In genomic region chr1:46342677-46343350, GRCh38 we compare ENCODE assay signal across 11 cellular contexts. TPM values are rescaled to one million over a fixed set of nuclear protein-coding genes. Genes with fewer than 3 reads are reported as not detected.
DNase-seq lines count a peak whose midpoint lies in the region; ATAC-seq, FAIRE-seq and TF ChIP-seq lines count a peak whose summit lies in the region.
"Had no signal": no experiment of that assay in that cellular context is flagged by ENCODE, and none has a peak within 500 bp of the region (broad histone marks: within the 10 kb centered on the region; RNA-seq: fewer than 3 reads in every experiment).

No MANE protein-coding gene starts in this region.

- POLR2A ChIA-PET in HepG2 (lab: Yijun Ruan, JAX): interaction anchor here (1.0 to 1.5 kb wide), 2 partner anchors 39 to 96 kb away, joined by 3 to 7 read pairs; partner anchors contain the start of genes LRRC41, RAD54L and UQCRH

- H3K27me3 ChIP-seq in HepG2 (ENCODE audit: control insufficient read depth in 1 of 2, insufficient read depth in 2 of 2, low read length in 2 of 2) (no peaks in the 10 kb centered on the region; a peak in 1 of 5 replicates), right lobe of liver (no peaks in the 10 kb centered on the region)

- peak overlapping the region; percentile 100 for H3K27ac Mint-ChIP-seq in activated T-helper 1 cell treated with anti-CD3 and anti-CD28 coated beads, Interleukin-12 subunit alpha, Interleukin-12 subunit beta, Interleukin-2, Interleukin-4 antibody, amounts not matched to agents 30 ng/mL and 10 ng/mL and 1 ng/mL, durations not matched to agents 14 hours and 24 hours and 36 hours
- H3K27ac Mint-ChIP-seq in memory B cell (peak overlapping the region; percentile 99), type B pancreatic cell (peak overlapping the region; percentile 98)

- TF ChIP-seq RAD21 in HepG2 (CRISPR knock-in tag; IDR thresholded peaks at IDR 0.05): no peak

- DNase-seq in HepG2 (ENCODE audit: low spot score) (no peak), right lobe of liver (no peak), memory B cell (ENCODE audit: low spot score in 2 of 2) (no peak), type B pancreatic cell (ENCODE audit: extremely low spot score, unreplicated experiment) (no peak)
- DNase-seq in activated T-helper 1 cell treated with anti-CD3 and anti-CD28 coated beads, Interleukin-12 subunit alpha, Interleukin-12 subunit beta, Interleukin-2, Interleukin-4 antibody, amounts not matched to agents 30 ng/mL and 10 ng/mL and 1 ng/mL, durations not matched to agents 14 hours and 24 hours and 36 hours (ENCODE audit: low spot score): no peak
- no peak for DNase-seq in stimulated activated CD4-positive, alpha-beta T cell treated with anti-CD3 and anti-CD28 coated beads, Interleukin-4, amount 100 ng/mL, for 24 hours
- DNase-seq: anterior cingulate cortex had no signal

- peaks cover 44% of the 10 kb centered on the region for H3K4me1 Mint-ChIP-seq in activated T-helper 1 cell treated with anti-CD3 and anti-CD28 coated beads, Interleukin-12 subunit alpha, Interleukin-12 subunit beta, Interleukin-2, Interleukin-4 antibody, amounts not matched to agents 30 ng/mL and 10 ng/mL and 1 ng/mL, durations not matched to agents 14 hours and 24 hours and 36 hours (ENCODE audit: low read depth)
- H3K4me1 Mint-ChIP-seq in memory B cell: peaks cover 42% of the 10 kb centered on the region
- peaks cover 28% of the 10 kb centered on the region for H3K4me1 Mint-ChIP-seq in type B pancreatic cell (ENCODE audit: unreplicated experiment)

- H3K27me3 Mint-ChIP-seq in activated T-helper 1 cell treated with anti-CD3 and anti-CD28 coated beads, Interleukin-12 subunit alpha, Interleukin-12 subunit beta, Interleukin-2, Interleukin-4 antibody, amounts not matched to agents 30 ng/mL and 10 ng/mL and 1 ng/mL, durations not matched to agents 14 hours and 24 hours and 36 hours (ENCODE audit: insufficient read depth): no peaks in the 10 kb centered on the region
- no peaks in the 10 kb centered on the region for H3K27me3 Mint-ChIP-seq in memory B cell
- no peaks in the 10 kb centered on the region for H3K27me3 Mint-ChIP-seq in type B pancreatic cell

- no peaks in the 10 kb centered on the region for H3K9me3 Mint-ChIP-seq in activated T-helper 1 cell treated with anti-CD3 and anti-CD28 coated beads, Interleukin-12 subunit alpha, Interleukin-12 subunit beta, Interleukin-2, Interleukin-4 antibody, amounts not matched to agents 30 ng/mL and 10 ng/mL and 1 ng/mL, durations not matched to agents 14 hours and 24 hours and 36 hours
- H3K9me3 Mint-ChIP-seq in memory B cell: no peaks in the 10 kb centered on the region
- H3K9me3 Mint-ChIP-seq in type B pancreatic cell: no peaks in the 10 kb centered on the region

- no peak overlapping the region for H3K4me2 ChIP-seq in HepG2 (ENCODE audit: low read depth, low read length)

- H3K4me3 ChIP-seq in HepG2 (replicated peaks in 1 of 3; ENCODE audit: insufficient read depth in 1 of 3, low read depth in 2 of 3, low read length in 3 of 3) (no peak overlapping the region), right lobe of liver (no peak overlapping the region)

- peaks cover 17% of the 10 kb centered on the region for H3K79me2 ChIP-seq in HepG2 (ENCODE audit: insufficient read depth, low read length)

- no peaks in the 10 kb centered on the region for H4K20me1 ChIP-seq in HepG2 (ENCODE audit: insufficient read depth, low read length)

- CTCF ChIA-PET in HepG2 (lab: Yijun Ruan, JAX; ENCODE audit: low intra/inter-chr PET ratio, low total read pairs): no interaction called here

- H3K36me3 Mint-ChIP-seq in activated T-helper 1 cell treated with anti-CD3 and anti-CD28 coated beads, Interleukin-12 subunit alpha, Interleukin-12 subunit beta, Interleukin-2, Interleukin-4 antibody, amounts not matched to agents 30 ng/mL and 10 ng/mL and 1 ng/mL, durations not matched to agents 14 hours and 24 hours and 36 hours (ENCODE audit: low read depth): peaks cover 43% of the 10 kb centered on the region
- peaks cover 30% of the 10 kb centered on the region for H3K36me3 Mint-ChIP-seq in memory B cell
- H3K36me3 Mint-ChIP-seq in type B pancreatic cell: peaks cover 19% of the 10 kb centered on the region

- intact Hi-C loops in HepG2 (cut with micrococcal nuclease; ENCODE audit: unreplicated experiment) (no loop called here), right lobe of liver (cut with DNase I) (no loop called here)
- intact Hi-C loops in activated T-helper 1 cell treated with anti-CD3 and anti-CD28 coated beads, Interleukin-12 subunit alpha, Interleukin-12 subunit beta, Interleukin-2, Interleukin-4 antibody, amounts not matched to agents 30 ng/mL and 10 ng/mL and 1 ng/mL, durations not matched to agents 14 hours and 24 hours and 36 hours (cut with micrococcal nuclease): loop anchor here (5.0 kb wide), 1 partner anchor 211 kb away; the partner anchor contains the start of gene PIK3R3

- FAIRE-seq in HepG2 (lab: Jason Lieb, UNC): no peak
- FAIRE-seq: endothelial cell of umbilical vein had no signal

- TF ChIP-seq CTCF in HepG2 (CRISPR knock-in tag; IDR thresholded peaks at IDR 0.05) (no peak), right lobe of liver (IDR thresholded peaks at IDR 0.05) (no peak), type B pancreatic cell (conservative IDR thresholded peaks at IDR 0.05) (no peak)

- ATAC-seq in HepG2 (no peak), right lobe of liver (no peak), memory B cell (ENCODE audit: low read depth) (no peak), HG03565 (IDR thresholded peaks at IDR 0.05; ENCODE audit: unreplicated experiment) (no peak), GM19463 (IDR thresholded peaks at IDR 0.05; ENCODE audit: unreplicated experiment) (no peak)

- no peak overlapping the region for H2AFZ ChIP-seq in HepG2 (ENCODE audit: low read length)

- no peaks in the 10 kb centered on the region for H3K9me3 ChIP-seq in HepG2 (ENCODE audit: low read length)
- H3K9me3 ChIP-seq in right lobe of liver: no peaks in the 10 kb centered on the region

- BruUV-seq in HepG2 (replicated peaks; lab: Mats Ljungman, UMichigan): no TSS peak

- H3K27ac ChIP-seq in HepG2 (ENCODE audit: extremely low read length, insufficient read depth, low read length) (no peak overlapping the region), right lobe of liver (no peak overlapping the region)
- H3K27ac ChIP-seq: C4-2B had no signal

- H3K4me1 ChIP-seq in HepG2 (ENCODE audit: insufficient read depth, low read length) (peaks cover 62% of the 10 kb centered on the region), right lobe of liver (peaks cover 0 to 5% (median 0%) of the 10 kb centered on the region in 4 donors)

- H3K9ac ChIP-seq in HepG2 (ENCODE audit: insufficient read depth, low read depth, low read length): 0 out of 2 replicates have a peak overlapping the region, but pooled peaks have one; percentile 7

- TF ChIP-seq EP300 in HepG2 (IDR thresholded peaks at IDR 0.05; ENCODE audit: low read depth in 2 of 2, low read length in 2 of 2): no peak
- TF ChIP-seq EP300 in HepG2 (CRISPR knock-in tag; IDR thresholded peaks at IDR 0.05; ENCODE audit: borderline replicate concordance): no peak

- 93% methylated on average over 8 of the region's 8 CpGs for WGBS in HepG2 (ENCODE audit: low lambda C conversion rate)
- 95% methylated on average over 6 of the region's 8 CpGs for WGBS in right lobe of liver (ENCODE audit: insufficient coverage, low coverage, low lambda C conversion rate, missing lambda C conversion rate)

- H3K4me3 Mint-ChIP-seq in activated T-helper 1 cell treated with anti-CD3 and anti-CD28 coated beads, Interleukin-12 subunit alpha, Interleukin-12 subunit beta, Interleukin-2, Interleukin-4 antibody, amounts not matched to agents 30 ng/mL and 10 ng/mL and 1 ng/mL, durations not matched to agents 14 hours and 24 hours and 36 hours: peak overlapping the region; percentile 100
- peak overlapping the region; percentile 98 for H3K4me3 Mint-ChIP-seq in memory B cell
- H3K4me3 Mint-ChIP-seq in type B pancreatic cell: peak overlapping the region; percentile 98

- H3K36me3 ChIP-seq in HepG2 (replicated peaks in 1 of 2; ENCODE audit: control insufficient read depth in 1 of 2, insufficient read depth in 2 of 2, low read length in 2 of 2): peaks cover 6 to 25% of the 10 kb centered on the region in 2 experiments; a peak in 4 of 5 replicates
- H3K36me3 ChIP-seq in right lobe of liver: peaks cover 0 to 26% (median 2%) of the 10 kb centered on the region in 4 donors

- TF ChIP-seq POLR2A in HepG2 (IDR thresholded peaks at IDR 0.05; ENCODE audit: insufficient read depth in 1 of 2, low read depth in 2 of 2, low read length in 2 of 2) (no peak), right lobe of liver (IDR thresholded peaks at IDR 0.05) (no peak)

- in situ Hi-C loops in HepG2 (cut with HindIII; ENCODE audit: extremely low pct_ligation_motif_present, low pct_unique_long_range_greater_than_20kb): no loop called here

RNA-seq across cellular contexts. Expression of gene NSUN4, which starts 2.2 kb away (rescaled TPM):
- total RNA-seq in HepG2 (2016; rRNA removed; fragmentation: Illumina TruSeq; extraction: Trizol) (23.5 and 27.1 TPM in 2 replicates), right lobe of liver (10 to 100 TPM in 5 of 6 experiments, 1 to 10 TPM in 1; 8.5 to 13.0 (median 12.2) TPM), type B pancreatic cell (ENCODE audit: low replicate concordance) (22.4 and 26.6 TPM in 2 replicates)
- 1.7 and 2.5 TPM in 2 replicates for total RNA-seq in HepG2 (2016; cell fraction: cytosol; rRNA removed; fragmentation: Illumina TruSeq; extraction: Trizol; ENCODE audit: low read depth)
- 22.9 and 26.3 TPM in 2 replicates for total RNA-seq in HepG2 (2016; cell fraction: insoluble cytoplasmic fraction; rRNA removed; fragmentation: Illumina TruSeq; extraction: Trizol)
- total RNA-seq in HepG2 (2016; cell fraction: membrane; rRNA removed; fragmentation: Illumina TruSeq; extraction: Trizol): 6.1 and 6.8 TPM in 2 replicates
- 15.4 and 15.9 TPM in 2 replicates for total RNA-seq in HepG2 (2016; cell fraction: nucleus; rRNA removed; fragmentation: Illumina TruSeq; extraction: Trizol)
- 21.5 and 24.0 TPM in 2 replicates for polyA plus RNA-seq in HepG2 (2011; rRNA removed)
- 27.6 and 30.4 TPM in 2 replicates for polyA plus RNA-seq in HepG2 (2011; cell fraction: cytosol; rRNA removed)
- 14.3 and 18.3 TPM in 2 replicates for polyA plus RNA-seq in HepG2 (2011; cell fraction: nucleus; rRNA removed)
- polyA plus RNA-seq in HepG2 (2012): 15.8 and 20.3 TPM in 2 replicates
- 1.5 and 1.8 TPM in 2 replicates for polyA plus RNA-seq in HepG2 (2016; cell fraction: cytosol; fragmentation: Illumina TruSeq; extraction: Trizol; ENCODE audit: low read depth)
- polyA plus RNA-seq in HepG2 (2016; cell fraction: insoluble cytoplasmic fraction; fragmentation: Illumina TruSeq; extraction: Trizol; ENCODE audit: low read depth): 18.9 and 21.3 TPM in 2 replicates
- polyA plus RNA-seq in HepG2 (2016; cell fraction: membrane; fragmentation: Illumina TruSeq; extraction: Trizol; ENCODE audit: low read depth): 3.4 and 4.0 TPM in 2 replicates
- polyA plus RNA-seq in HepG2 (2016; cell fraction: nucleus; fragmentation: Illumina TruSeq; extraction: Trizol; ENCODE audit: insufficient read depth, low read depth): 14.9 and 17.2 TPM in 2 replicates
- 146 and 163 TPM in 2 replicates for polyA minus RNA-seq in HepG2 (2011; rRNA and poly(A)+ RNA removed; ENCODE audit: low replicate concordance)
- 15.6 and 17.8 TPM in 2 replicates for polyA minus RNA-seq in HepG2 (2011; cell fraction: cytosol; rRNA and poly(A)+ RNA removed)
- polyA minus RNA-seq in HepG2 (2011; cell fraction: nucleus; rRNA and poly(A)+ RNA removed): 21.8 and 25.9 TPM in 2 replicates
- total RNA-seq in activated T-helper 1 cell treated with anti-CD3 and anti-CD28 coated beads, Interleukin-12 subunit alpha, Interleukin-12 subunit beta, Interleukin-2, Interleukin-4 antibody, amounts not matched to agents 30 ng/mL and 10 ng/mL and 1 ng/mL, durations not matched to agents 14 hours and 24 hours and 36 hours: 37.6 and 39.6 TPM in 2 replicates

RNA-seq across cellular contexts. Expression of gene UQCRH, which starts 39.3 kb away (rescaled TPM):
- 556 and 776 TPM in 2 replicates for total RNA-seq in HepG2 (2016; rRNA removed; fragmentation: Illumina TruSeq; extraction: Trizol)
- 326 and 342 TPM in 2 replicates for total RNA-seq in HepG2 (2016; cell fraction: cytosol; rRNA removed; fragmentation: Illumina TruSeq; extraction: Trizol; ENCODE audit: low read depth)
- total RNA-seq in HepG2 (2016; cell fraction: insoluble cytoplasmic fraction; rRNA removed; fragmentation: Illumina TruSeq; extraction: Trizol): 557 and 814 TPM in 2 replicates
- total RNA-seq in HepG2 (2016; cell fraction: membrane; rRNA removed; fragmentation: Illumina TruSeq; extraction: Trizol): 684 and 739 TPM in 2 replicates
- 202 and 207 TPM in 2 replicates for total RNA-seq in HepG2 (2016; cell fraction: nucleus; rRNA removed; fragmentation: Illumina TruSeq; extraction: Trizol)
- 389 and 548 TPM in 2 replicates for polyA plus RNA-seq in HepG2 (2011; rRNA removed)
- polyA plus RNA-seq in HepG2 (2011; cell fraction: cytosol; rRNA removed): 498 and 858 TPM in 2 replicates
- 97.1 and 129 TPM in 2 replicates for polyA plus RNA-seq in HepG2 (2011; cell fraction: nucleus; rRNA removed)
- 542 and 600 TPM in 2 replicates for polyA plus RNA-seq in HepG2 (2012)
- 372 and 389 TPM in 2 replicates for polyA plus RNA-seq in HepG2 (2016; cell fraction: cytosol; fragmentation: Illumina TruSeq; extraction: Trizol; ENCODE audit: low read depth)
- polyA plus RNA-seq in HepG2 (2016; cell fraction: insoluble cytoplasmic fraction; fragmentation: Illumina TruSeq; extraction: Trizol; ENCODE audit: low read depth): 673 and 752 TPM in 2 replicates
- polyA plus RNA-seq in HepG2 (2016; cell fraction: membrane; fragmentation: Illumina TruSeq; extraction: Trizol; ENCODE audit: low read depth): 615 and 634 TPM in 2 replicates
- 308 and 323 TPM in 2 replicates for polyA plus RNA-seq in HepG2 (2016; cell fraction: nucleus; fragmentation: Illumina TruSeq; extraction: Trizol; ENCODE audit: insufficient read depth, low read depth)
- polyA minus RNA-seq in HepG2 (2011; rRNA and poly(A)+ RNA removed; ENCODE audit: low replicate concordance): 40.3 and 86.2 TPM in 2 replicates
- 75.1 and 87.3 TPM in 2 replicates for polyA minus RNA-seq in HepG2 (2011; cell fraction: cytosol; rRNA and poly(A)+ RNA removed)
- 50.6 and 82.3 TPM in 2 replicates for polyA minus RNA-seq in HepG2 (2011; cell fraction: nucleus; rRNA and poly(A)+ RNA removed)
- 100 to 1,000 TPM in 2 of 6 experiments, 10 to 100 TPM in 4; 71.6 to 244 (median 90.4) TPM for total RNA-seq in right lobe of liver
- total RNA-seq in activated T-helper 1 cell treated with anti-CD3 and anti-CD28 coated beads, Interleukin-12 subunit alpha, Interleukin-12 subunit beta, Interleukin-2, Interleukin-4 antibody, amounts not matched to agents 30 ng/mL and 10 ng/mL and 1 ng/mL, durations not matched to agents 14 hours and 24 hours and 36 hours: 258 and 268 TPM in 2 replicates
- 335 and 403 TPM in 2 replicates for total RNA-seq in type B pancreatic cell (ENCODE audit: low replicate concordance)

RNA-seq across cellular contexts. Expression of gene LRRC41, which starts 39.4 kb away (rescaled TPM):
- total RNA-seq in HepG2 (2016; rRNA removed; fragmentation: Illumina TruSeq; extraction: Trizol) (51.9 and 53.6 TPM in 2 replicates), right lobe of liver (10 to 100 TPM; 24.4 to 37.0 (median 29.0) TPM), type B pancreatic cell (ENCODE audit: low replicate concordance) (85.6 and 89.9 TPM in 2 replicates)
- 8.7 and 10.1 TPM in 2 replicates for total RNA-seq in HepG2 (2016; cell fraction: cytosol; rRNA removed; fragmentation: Illumina TruSeq; extraction: Trizol; ENCODE audit: low read depth)
- total RNA-seq in HepG2 (2016; cell fraction: insoluble cytoplasmic fraction; rRNA removed; fragmentation: Illumina TruSeq; extraction: Trizol): 44.9 and 54.0 TPM in 2 replicates
- total RNA-seq in HepG2 (2016; cell fraction: membrane; rRNA removed; fragmentation: Illumina TruSeq; extraction: Trizol): 22.7 and 23.9 TPM in 2 replicates
- total RNA-seq in HepG2 (2016; cell fraction: nucleus; rRNA removed; fragmentation: Illumina TruSeq; extraction: Trizol): 37.9 and 43.3 TPM in 2 replicates
- 48.1 and 64.1 TPM in 2 replicates for polyA plus RNA-seq in HepG2 (2011; rRNA removed)
- 44.5 and 50.8 TPM in 2 replicates for polyA plus RNA-seq in HepG2 (2011; cell fraction: cytosol; rRNA removed)
- 63.0 and 69.0 TPM in 2 replicates for polyA plus RNA-seq in HepG2 (2011; cell fraction: nucleus; rRNA removed)
- 28.1 and 28.9 TPM in 2 replicates for polyA plus RNA-seq in HepG2 (2012)
- 5.9 and 6.3 TPM in 2 replicates for polyA plus RNA-seq in HepG2 (2016; cell fraction: cytosol; fragmentation: Illumina TruSeq; extraction: Trizol; ENCODE audit: low read depth)
- 40.8 and 53.0 TPM in 2 replicates for polyA plus RNA-seq in HepG2 (2016; cell fraction: insoluble cytoplasmic fraction; fragmentation: Illumina TruSeq; extraction: Trizol; ENCODE audit: low read depth)
- polyA plus RNA-seq in HepG2 (2016; cell fraction: membrane; fragmentation: Illumina TruSeq; extraction: Trizol; ENCODE audit: low read depth): 13.1 and 15.2 TPM in 2 replicates
- polyA plus RNA-seq in HepG2 (2016; cell fraction: nucleus; fragmentation: Illumina TruSeq; extraction: Trizol; ENCODE audit: insufficient read depth, low read depth): 60.2 and 64.7 TPM in 2 replicates
- polyA minus RNA-seq in HepG2 (2011; rRNA and poly(A)+ RNA removed; ENCODE audit: low replicate concordance): 54.6 and 133 TPM in 2 replicates
- 44.0 and 45.3 TPM in 2 replicates for polyA minus RNA-seq in HepG2 (2011; cell fraction: cytosol; rRNA and poly(A)+ RNA removed)
- polyA minus RNA-seq in HepG2 (2011; cell fraction: nucleus; rRNA and poly(A)+ RNA removed): 36.3 and 42.6 TPM in 2 replicates
- 62.1 and 62.6 TPM in 2 replicates for total RNA-seq in activated T-helper 1 cell treated with anti-CD3 and anti-CD28 coated beads, Interleukin-12 subunit alpha, Interleukin-12 subunit beta, Interleukin-2, Interleukin-4 antibody, amounts not matched to agents 30 ng/mL and 10 ng/mL and 1 ng/mL, durations not matched to agents 14 hours and 24 hours and 36 hours

RNA-seq across cellular contexts. Expression of gene FAAH, which starts 51.3 kb away (rescaled TPM):
- 1.5 and 11.0 TPM in 2 replicates for total RNA-seq in HepG2 (2016; rRNA removed; fragmentation: Illumina TruSeq; extraction: Trizol)
- 0.81 and 1.3 TPM in 2 replicates for total RNA-seq in HepG2 (2016; cell fraction: cytosol; rRNA removed; fragmentation: Illumina TruSeq; extraction: Trizol; ENCODE audit: low read depth)
- total RNA-seq in HepG2 (2016; cell fraction: insoluble cytoplasmic fraction; rRNA removed; fragmentation: Illumina TruSeq; extraction: Trizol): 2.5 and 10.2 TPM in 2 replicates
- total RNA-seq in HepG2 (2016; cell fraction: membrane; rRNA removed; fragmentation: Illumina TruSeq; extraction: Trizol): 1.7 and 2.5 TPM in 2 replicates
- total RNA-seq in HepG2 (2016; cell fraction: nucleus; rRNA removed; fragmentation: Illumina TruSeq; extraction: Trizol): 15.1 and 16.3 TPM in 2 replicates
- 5.4 and 7.3 TPM in 2 replicates for polyA plus RNA-seq in HepG2 (2011; rRNA removed)
- polyA plus RNA-seq in HepG2 (2011; cell fraction: cytosol; rRNA removed): 2.5 TPM in 2 replicates
- polyA plus RNA-seq in HepG2 (2011; cell fraction: nucleus; rRNA removed): 64.9 and 80.8 TPM in 2 replicates
- polyA plus RNA-seq in HepG2 (2012): 5.2 and 6.0 TPM in 2 replicates
- polyA plus RNA-seq in HepG2 (2016; cell fraction: cytosol; fragmentation: Illumina TruSeq; extraction: Trizol; ENCODE audit: low read depth): 0.85 and 1.2 TPM in 2 replicates
- 1.3 and 2.2 TPM in 2 replicates for polyA plus RNA-seq in HepG2 (2016; cell fraction: insoluble cytoplasmic fraction; fragmentation: Illumina TruSeq; extraction: Trizol; ENCODE audit: low read depth)
- 1.0 and 1.2 TPM in 2 replicates for polyA plus RNA-seq in HepG2 (2016; cell fraction: membrane; fragmentation: Illumina TruSeq; extraction: Trizol; ENCODE audit: low read depth)
- polyA plus RNA-seq in HepG2 (2016; cell fraction: nucleus; fragmentation: Illumina TruSeq; extraction: Trizol; ENCODE audit: insufficient read depth, low read depth): 32.6 and 35.3 TPM in 2 replicates
- 0.47 and 3.4 TPM in 2 replicates for polyA minus RNA-seq in HepG2 (2011; rRNA and poly(A)+ RNA removed; ENCODE audit: low replicate concordance)
- 1.4 and 1.7 TPM in 2 replicates for polyA minus RNA-seq in HepG2 (2011; cell fraction: cytosol; rRNA and poly(A)+ RNA removed)
- polyA minus RNA-seq in HepG2 (2011; cell fraction: nucleus; rRNA and poly(A)+ RNA removed): 11.1 and 15.8 TPM in 2 replicates
- total RNA-seq in right lobe of liver: 10 to 100 TPM; 26.6 to 48.7 (median 33.5) TPM
- 4.4 and 5.0 TPM in 2 replicates for total RNA-seq in activated T-helper 1 cell treated with anti-CD3 and anti-CD28 coated beads, Interleukin-12 subunit alpha, Interleukin-12 subunit beta, Interleukin-2, Interleukin-4 antibody, amounts not matched to agents 30 ng/mL and 10 ng/mL and 1 ng/mL, durations not matched to agents 14 hours and 24 hours and 36 hours
- 30.8 and 32.0 TPM in 2 replicates for total RNA-seq in type B pancreatic cell (ENCODE audit: low replicate concordance)
